Comparison of ENCODE assay signal across 14 cellular contexts in the genomic region with DNA sequence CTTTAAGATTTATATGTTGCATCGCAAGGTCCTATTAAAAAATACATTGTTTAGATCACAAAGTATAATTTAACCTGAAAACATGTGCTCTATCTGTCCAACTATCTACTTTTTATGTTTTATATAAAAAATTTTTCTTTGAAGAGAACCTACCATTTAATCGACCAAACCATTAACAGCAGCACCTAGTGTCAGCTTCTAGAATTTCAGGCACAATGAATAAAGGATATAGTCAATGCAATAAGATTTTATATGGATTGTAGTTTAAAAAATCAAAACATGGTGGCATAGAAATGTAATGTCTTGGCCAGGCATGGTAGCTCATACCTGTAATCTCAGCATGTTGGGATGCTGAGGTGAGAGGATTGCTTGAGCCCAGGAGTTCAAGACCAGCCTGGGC.
DNase-seq lines count a peak whose midpoint lies in the region; ATAC-seq, FAIRE-seq and TF ChIP-seq lines count a peak whose summit lies in the region.
"Had no signal": no experiment of that assay in that cellular context is flagged by ENCODE, and none has a peak within 500 bp of the region (broad histone marks: within the 10 kb centered on the region; RNA-seq: fewer than 3 reads in every experiment).

No MANE protein-coding gene starts in this region.

- in situ Hi-C loops in HepG2 (cut with HindIII; ENCODE audit: extremely low pct_ligation_motif_present, low pct_unique_long_range_greater_than_20kb), result no loop called here

- no peak overlapping the region for H3K27ac ChIP-seq in right lobe of liver
- no peak overlapping the region for H3K27ac ChIP-seq in HepG2 (ENCODE audit: extremely low read length, insufficient read depth, low read length)
- no peak overlapping the region for H3K27ac ChIP-seq in endodermal cell (ENCODE audit: low read depth, low read length)
- H3K27ac ChIP-seq: WERI-Rb-1 had no signal

- POLR2A ChIA-PET in HepG2 (lab: Yijun Ruan, JAX), result no interaction called here

- H3K9me3 Mint-ChIP-seq in endodermal cell, result no peaks in the 10 kb centered on the region
- H3K9me3 Mint-ChIP-seq: CD4-positive, alpha-beta T cell had no signal

- no peaks in the 10 kb centered on the region for H3K36me3 ChIP-seq in right lobe of liver
- H3K36me3 ChIP-seq in HepG2 (replicated peaks in 1 of 2; ENCODE audit: control insufficient read depth in 1 of 2, insufficient read depth in 2 of 2, low read length in 2 of 2), result no peaks in the 10 kb centered on the region
- no peaks in the 10 kb centered on the region for H3K36me3 ChIP-seq in endodermal cell (ENCODE audit: control insufficient read depth, insufficient read depth, low read length)
- H3K36me3 ChIP-seq: WERI-Rb-1 had no signal

- no peak overlapping the region for H3K4me3 ChIP-seq in right lobe of liver
- H3K4me3 ChIP-seq in HepG2 (replicated peaks in 1 of 3; ENCODE audit: insufficient read depth in 1 of 3, low read depth in 2 of 3, low read length in 3 of 3), result no peak overlapping the region
- H3K4me3 ChIP-seq in NB4 (ENCODE audit: low read depth, low read length), result no peak overlapping the region
- no peak overlapping the region for H3K4me3 ChIP-seq in endodermal cell (ENCODE audit: low read length)

- H3K4me3 Mint-ChIP-seq in endodermal cell, result no peak overlapping the region
- H3K4me3 Mint-ChIP-seq: CD4-positive, alpha-beta T cell; dendritic cell treated with granulocyte-macrophage colony-stimulating factor and Interleukin-4, amounts not matched to agents 40 ng/mL and 50 ng/mL, for 4 days had no signal

- no peak for TF ChIP-seq EP300 in HepG2 (IDR thresholded peaks at IDR 0.05; ENCODE audit: low read depth in 2 of 2, low read length in 2 of 2)
- no peak for TF ChIP-seq EP300 in HepG2 (CRISPR knock-in tag; IDR thresholded peaks at IDR 0.05; ENCODE audit: borderline replicate concordance)

- H2AFZ ChIP-seq in HepG2 (ENCODE audit: low read length), result no peak overlapping the region

- H4K20me1 ChIP-seq in HepG2 (ENCODE audit: insufficient read depth, low read length), result no peaks in the 10 kb centered on the region

- H3K9me3 ChIP-seq in right lobe of liver (no peaks in the 10 kb centered on the region), HepG2 (ENCODE audit: low read length) (no peaks in the 10 kb centered on the region), endodermal cell (ENCODE audit: control insufficient read depth, low read length) (no peaks in the 10 kb centered on the region)

- H3K36me3 Mint-ChIP-seq in endodermal cell (ENCODE audit: low read depth), result no peaks in the 10 kb centered on the region

- no peak overlapping the region for H3K27ac Mint-ChIP-seq in endodermal cell
- H3K27ac Mint-ChIP-seq: CD4-positive, alpha-beta T cell; dendritic cell treated with granulocyte-macrophage colony-stimulating factor and Interleukin-4, amounts not matched to agents 40 ng/mL and 50 ng/mL, for 4 days had no signal

- intact Hi-C loops in right lobe of liver (cut with DNase I) (no loop called here), HepG2 (cut with micrococcal nuclease; ENCODE audit: unreplicated experiment) (no loop called here)

- TF ChIP-seq CTCF in right lobe of liver (IDR thresholded peaks at IDR 0.05) (peak in 3 of 4 donors; percentile 18 to 24 (median 23)), HepG2 (CRISPR knock-in tag; IDR thresholded peaks at IDR 0.05) (no peak), NB4 (IDR thresholded peaks at IDR 0.05; ENCODE audit: low read depth, low read length) (peak; percentile 13), endodermal cell (conservative IDR thresholded peaks at IDR 0.05) (peak; percentile 71)

- no peaks in the 10 kb centered on the region for H3K27me3 Mint-ChIP-seq in endodermal cell (ENCODE audit: insufficient read depth)
- H3K27me3 Mint-ChIP-seq: dendritic cell treated with granulocyte-macrophage colony-stimulating factor and Interleukin-4, amounts not matched to agents 40 ng/mL and 50 ng/mL, for 4 days had no signal

- TF ChIP-seq RAD21 in HepG2 (CRISPR knock-in tag; IDR thresholded peaks at IDR 0.05), result no peak

- H3K4me1 ChIP-seq in right lobe of liver, result no peaks in the 10 kb centered on the region
- no peaks in the 10 kb centered on the region for H3K4me1 ChIP-seq in HepG2 (ENCODE audit: insufficient read depth, low read length)
- H3K4me1 ChIP-seq in endodermal cell (ENCODE audit: control insufficient read depth, insufficient read depth, low read length), result peaks cover 8% of the 10 kb centered on the region

- H3K4me1 Mint-ChIP-seq in endodermal cell, result peaks cover 18% of the 10 kb centered on the region

- ATAC-seq in right lobe of liver (no peak), HepG2 (no peak), HG03175 (IDR thresholded peaks at IDR 0.05; ENCODE audit: unreplicated experiment) (no peak)

- CTCF ChIA-PET in HepG2 (lab: Yijun Ruan, JAX; ENCODE audit: low intra/inter-chr PET ratio, low total read pairs), result no interaction called here

- H3K9ac ChIP-seq in HepG2 (ENCODE audit: insufficient read depth, low read depth, low read length) (no peak overlapping the region), endodermal cell (ENCODE audit: extremely low read depth, low read length, poor library complexity, severe bottlenecking) (no peak overlapping the region)

- no peak for DNase-seq in right lobe of liver
- no peak for DNase-seq in HepG2 (ENCODE audit: low spot score)
- DNase-seq in NB4 (ENCODE audit: low read depth), result no peak
- no peak for DNase-seq in endodermal cell
- no peak for DNase-seq in glomerular visceral epithelial cell (ENCODE audit: extremely low spot score)
- no peak for DNase-seq in H54 (ENCODE audit: insufficient read length, low spot score)
- no peak for DNase-seq in DMS114 treated with DMSO at 0.1 percent for 48 hours (lab: John Stamatoyannopoulos, UW; ENCODE audit: unreplicated experiment)
- DNase-seq: CD4-positive, alpha-beta T cell; NCI-H1105; stimulated activated naive CD4-positive, alpha-beta T cell; WERI-Rb-1 had no signal

- H3K4me2 ChIP-seq in HepG2 (ENCODE audit: low read depth, low read length), result no peak overlapping the region

- no peaks in the 10 kb centered on the region for H3K79me2 ChIP-seq in HepG2 (ENCODE audit: insufficient read depth, low read length)

- 53% methylated on average over 2 of the region's 2 CpGs for WGBS in right lobe of liver (ENCODE audit: insufficient coverage, low coverage, low lambda C conversion rate, missing lambda C conversion rate)
- 1% methylated on average over 2 of the region's 2 CpGs for WGBS in HepG2 (ENCODE audit: low lambda C conversion rate)
- 100% methylated on average over 1 of the region's 2 CpGs; no CpG with 5 or more reads in 1 of the 2 experiments for WGBS in endodermal cell (ENCODE audit: insufficient coverage in 1 of 2, insufficient read length in 1 of 2), 2 experiments

- no TSS peak for BruUV-seq in HepG2 (replicated peaks; lab: Mats Ljungman, UMichigan)

- FAIRE-seq in HepG2 (lab: Jason Lieb, UNC) (no peak), H54 (lab: Jason Lieb, UNC) (no peak)
- FAIRE-seq: GM18507 had no signal

- H3K27me3 ChIP-seq in right lobe of liver, result no peaks in the 10 kb centered on the region
- H3K27me3 ChIP-seq in HepG2 (ENCODE audit: control insufficient read depth in 1 of 2, insufficient read depth in 2 of 2, low read length in 2 of 2), result 0 out of 5 replicates have a peak, but pooled peaks cover 0 to 5% of the 10 kb centered on the region in 2 experiments
- H3K27me3 ChIP-seq in endodermal cell (ENCODE audit: control insufficient read depth, insufficient read depth, low read length, poor library complexity, severe bottlenecking), result no peaks in the 10 kb centered on the region

- TF ChIP-seq POLR2A in right lobe of liver (IDR thresholded peaks at IDR 0.05), result no peak
- TF ChIP-seq POLR2A in HepG2 (IDR thresholded peaks at IDR 0.05; ENCODE audit: insufficient read depth in 1 of 2, low read depth in 2 of 2, low read length in 2 of 2), result no peak
- TF ChIP-seq POLR2A in NB4 (IDR thresholded peaks at IDR 0.05; ENCODE audit: extremely low read depth, insufficient read length), result no peak
- TF ChIP-seq POLR2A in H54 (IDR thresholded peaks at IDR 0.05; ENCODE audit: low read depth, low read length), result no peak

TF ChIP-seq in HepG2, 621 proteins besides CTCF, POLR2A, EP300 and RAD21:
- TF ChIP-seq SOX5 (CRISPR knock-in tag; IDR thresholded peaks at IDR 0.05; ENCODE audit: borderline replicate concordance), result no peak
